Comparison of ENCODE assay signal across 8 cellular contexts in genomic region chr10:109978481-109978880, GRCh38. TPM values are rescaled to one million over a fixed set of nuclear protein-coding genes. Genes with fewer than 3 reads are reported as not detected.
A peak's percentile ranks its signal among the peaks of the same experiment; 100 is the strongest.
DNase-seq lines count a peak whose midpoint lies in the region; ATAC-seq and TF ChIP-seq lines count a peak whose summit lies in the region.

No MANE protein-coding gene starts in this region.

- H3K4me1 ChIP-seq in ovary (ENCODE audit: insufficient read depth) (peaks cover 10% of the 10 kb centered on the region), uterus (no peaks in the 10 kb centered on the region)

- WGBS in ovary, 3 donors = 45 to 56% (median 48%) methylated on average over 6 of the region's 6 CpGs

- TF ChIP-seq CTCF in GM12872 (IDR thresholded peaks at IDR 0.05; ENCODE audit: insufficient read depth, low read depth, low read length) (peak; percentile 86), ovary (IDR thresholded peaks at IDR 0.05) (peak; percentile 34 to 60 (median 44)), uterus (IDR thresholded peaks at IDR 0.05) (peak in 3 of 4 experiments; percentile 34 to 48 (median 46))

- intact Hi-C loops in ovary (cut with DNase I) = no loop called here
- intact Hi-C loops in uterus (cut with DNase I; ENCODE audit: low total_unique reads) = no loop called here
- intact Hi-C loops in posterior vena cava (cut with DNase I) = no loop called here

- TF ChIP-seq POLR2A in ovary (IDR thresholded peaks at IDR 0.05) = no peak
- TF ChIP-seq POLR2A in uterus (IDR thresholded peaks at IDR 0.05) = no peak

- ATAC-seq in GM18498 (IDR thresholded peaks at IDR 0.05; ENCODE audit: unreplicated experiment) = no peak

- DNase-seq in NAMALWA (ENCODE audit: low spot score) (peak; percentile 69), activated T-cell treated with anti-CD3 and anti-CD28 coated beads for 1 hour (ENCODE audit: low read depth) (peak; percentile 60), fibroblast of peridontal ligament (ENCODE audit: extremely low read depth) (peak; percentile 79), ovary (peak; percentile 36 to 70 (median 49)), uterus (peak; percentile 24 to 31), posterior vena cava (ENCODE audit: low spot score) (no peak)

- no peak overlapping the region for H3K4me3 ChIP-seq in ovary
- no peak overlapping the region for H3K4me3 ChIP-seq in uterus

- H3K27me3 ChIP-seq in ovary (no peaks in the 10 kb centered on the region), uterus (no peaks in the 10 kb centered on the region)

- H3K27ac ChIP-seq in ovary (peak overlapping the region in 1 of 2 donors; percentile 20), uterus (no peak overlapping the region)

- no peaks in the 10 kb centered on the region for H3K9me3 ChIP-seq in ovary
- H3K9me3 ChIP-seq in uterus = no peaks in the 10 kb centered on the region

- TF ChIP-seq EP300 in ovary (IDR thresholded peaks at IDR 0.05) = no peak

- H3K36me3 ChIP-seq in ovary (no peaks in the 10 kb centered on the region), uterus (no peaks in the 10 kb centered on the region)

RNA-seq across cellular contexts. Expression of gene ADD3, which starts 29.3 kb away (rescaled TPM):
- total RNA-seq in ovary (100 to 1,000 TPM in 1 of 7 donors, 10 to 100 TPM in 6; 65.3 to 110 (median 85.5) TPM), uterus (100 to 1,000 TPM in 2 of 4 donors, 10 to 100 TPM in 2; 55.0 to 935 (median 92.6) TPM), posterior vena cava (100 to 1,000 TPM in 1 of 2 donors, 10 to 100 TPM in 1; 95.0 to 116 TPM)
- 10 to 100 TPM; 69.6 to 81.0 TPM for polyA plus RNA-seq in ovary

RNA-seq across cellular contexts. Expression of gene XPNPEP1, which starts 55.2 kb away (rescaled TPM):
- 10 to 100 TPM; 39.6 to 70.7 (median 47.1) TPM for total RNA-seq in ovary
- 10 to 100 TPM; 27.2 to 70.4 TPM for polyA plus RNA-seq in ovary
- total RNA-seq in uterus = 100 to 1,000 TPM in 2 of 4 donors, 10 to 100 TPM in 2; 41.0 to 188 (median 92.0) TPM
- 10 to 100 TPM; 57.0 to 69.5 TPM for total RNA-seq in posterior vena cava
